In the genomic region with DNA sequence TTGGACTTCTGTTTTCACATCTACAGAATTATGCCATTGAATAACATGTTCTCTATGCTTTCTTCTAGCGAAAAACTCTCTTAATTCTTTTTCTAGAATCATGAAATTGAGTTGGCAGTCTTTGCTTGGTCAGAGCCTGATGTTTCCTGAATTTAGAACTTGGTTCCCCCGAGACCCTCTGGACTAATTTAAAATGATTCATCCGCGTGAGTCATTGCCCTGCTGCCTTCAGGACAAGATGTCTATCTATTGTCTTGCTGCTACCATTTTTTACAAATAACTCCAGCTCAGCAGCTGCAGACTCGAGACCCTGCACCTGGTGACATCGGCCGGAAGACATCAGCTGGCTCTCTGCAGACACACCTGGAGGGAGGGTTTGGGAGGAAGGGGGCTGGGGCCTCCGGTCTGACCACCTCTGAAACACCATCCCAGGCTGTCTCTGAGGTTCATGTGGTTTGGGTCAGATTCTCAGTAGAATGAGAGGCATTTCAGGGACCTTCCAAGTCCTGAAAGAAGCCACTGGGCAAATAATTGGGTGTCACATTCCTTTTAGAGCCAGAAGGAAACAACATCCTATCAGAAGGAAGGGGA, we compare ENCODE assay signal across 1 cellular context.
TF ChIP-seq lines count a peak whose summit lies in the region.

No MANE protein-coding gene starts in this region.

TF ChIP-seq in WTC11, 78 proteins besides CTCF, POLR2A, EP300 and RAD21 (continued from another document):
- TF ChIP-seq, protein P1, sequence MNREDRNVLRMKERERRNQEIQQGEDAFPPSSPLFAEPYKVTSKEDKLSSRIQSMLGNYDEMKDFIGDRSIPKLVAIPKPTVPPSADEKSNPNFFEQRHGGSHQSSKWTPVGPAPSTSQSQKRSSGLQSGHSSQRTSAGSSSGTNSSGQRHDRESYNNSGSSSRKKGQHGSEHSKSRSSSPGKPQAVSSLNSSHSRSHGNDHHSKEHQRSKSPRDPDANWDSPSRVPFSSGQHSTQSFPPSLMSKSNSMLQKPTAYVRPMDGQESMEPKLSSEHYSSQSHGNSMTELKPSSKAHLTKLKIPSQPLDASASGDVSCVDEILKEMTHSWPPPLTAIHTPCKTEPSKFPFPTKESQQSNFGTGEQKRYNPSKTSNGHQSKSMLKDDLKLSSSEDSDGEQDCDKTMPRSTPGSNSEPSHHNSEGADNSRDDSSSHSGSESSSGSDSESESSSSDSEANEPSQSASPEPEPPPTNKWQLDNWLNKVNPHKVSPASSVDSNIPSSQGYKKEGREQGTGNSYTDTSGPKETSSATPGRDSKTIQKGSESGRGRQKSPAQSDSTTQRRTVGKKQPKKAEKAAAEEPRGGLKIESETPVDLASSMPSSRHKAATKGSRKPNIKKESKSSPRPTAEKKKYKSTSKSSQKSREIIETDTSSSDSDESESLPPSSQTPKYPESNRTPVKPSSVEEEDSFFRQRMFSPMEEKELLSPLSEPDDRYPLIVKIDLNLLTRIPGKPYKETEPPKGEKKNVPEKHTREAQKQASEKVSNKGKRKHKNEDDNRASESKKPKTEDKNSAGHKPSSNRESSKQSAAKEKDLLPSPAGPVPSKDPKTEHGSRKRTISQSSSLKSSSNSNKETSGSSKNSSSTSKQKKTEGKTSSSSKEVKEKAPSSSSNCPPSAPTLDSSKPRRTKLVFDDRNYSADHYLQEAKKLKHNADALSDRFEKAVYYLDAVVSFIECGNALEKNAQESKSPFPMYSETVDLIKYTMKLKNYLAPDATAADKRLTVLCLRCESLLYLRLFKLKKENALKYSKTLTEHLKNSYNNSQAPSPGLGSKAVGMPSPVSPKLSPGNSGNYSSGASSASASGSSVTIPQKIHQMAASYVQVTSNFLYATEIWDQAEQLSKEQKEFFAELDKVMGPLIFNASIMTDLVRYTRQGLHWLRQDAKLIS (CRISPR knock-in tag; IDR thresholded peaks at IDR 0.05; ENCODE audit: borderline replicate concordance), result no peak
TF ChIP-seq in WTC11: peak in this region for 0.
